21 cellular contexts compared by ENCODE assay signal in the genomic region with DNA sequence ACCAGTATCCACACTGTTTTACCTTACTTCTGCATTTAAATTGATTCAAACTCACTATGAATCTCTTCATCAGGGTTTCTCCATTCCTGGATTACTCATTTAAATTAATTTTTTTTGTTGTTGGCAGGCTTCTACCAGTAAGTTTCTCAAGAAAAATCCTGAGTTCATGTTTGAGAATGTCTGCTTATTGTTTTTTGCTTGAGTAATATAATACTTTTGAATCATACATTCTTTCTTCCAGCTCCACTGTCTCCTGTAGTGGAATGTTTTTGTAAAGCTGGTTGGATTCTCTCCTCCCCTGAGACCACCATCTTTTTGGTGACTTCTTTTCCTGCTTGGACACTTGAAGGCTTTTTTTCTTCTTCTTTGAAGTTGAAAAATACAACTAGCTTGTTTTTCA.
"Had no signal": no experiment of that assay in that cellular context is flagged by ENCODE, and none has a peak within 500 bp of the region (broad histone marks: within the 10 kb centered on the region; RNA-seq: fewer than 3 reads in every experiment).

No MANE protein-coding gene starts in this region.

- H3K36me3 Mint-ChIP-seq: natural killer cell treated with Interleukin-12 subunit alpha and Interleukin-12 subunit beta and Interleukin-15 and Interleukin-18, amount 100 ng/mL, for 72 hours had no signal

- H3K9me3 ChIP-seq: ascending aorta, thyroid gland had no signal

- H3K27me3 Mint-ChIP-seq: activated B cell treated with CpG ODN at 0.5 μM for 24 hours; activated CD8-positive, alpha-beta T cell treated with anti-CD3 and anti-CD28 coated beads for 36 hours; dendritic cell treated with granulocyte-macrophage colony-stimulating factor and Interleukin-4, amounts not matched to agents 40 ng/mL and 50 ng/mL, for 4 days; stimulated activated naive B cell treated with anti-CD40 and anti-IgM and Interleukin-4, amounts not matched to agents 10 μg/mL and 1 μg/mL and 100 μg/mL, for 72 hours had no signal

- H3K4me1 ChIP-seq: ascending aorta had no signal

- ATAC-seq: activated CD8-positive, alpha-beta T cell treated with anti-CD3 and anti-CD28 coated beads for 36 hours; activated T-cell treated with anti-CD3 and anti-CD28 coated beads, Interleukin-2, amount 50 U/mL, for 72 hours; natural killer cell treated with Interleukin-12 subunit alpha and Interleukin-12 subunit beta and Interleukin-15 and Interleukin-18, amount 100 ng/mL, for 72 hours; stimulated activated naive B cell treated with anti-CD40 and anti-IgM and Interleukin-4, amounts not matched to agents 10 μg/mL and 1 μg/mL and 100 μg/mL, for 72 hours had no signal

- H3K9me3 Mint-ChIP-seq: activated B cell treated with CpG ODN at 0.5 μM for 24 hours; activated CD8-positive, alpha-beta T cell treated with anti-CD3 and anti-CD28 coated beads for 36 hours; activated naive CD8-positive, alpha-beta T cell treated with anti-CD3 and anti-CD28 coated beads for 36 hours; activated T-cell treated with anti-CD3 and anti-CD28 coated beads, Interleukin-2, amount 50 U/mL, for 72 hours; dendritic cell treated with granulocyte-macrophage colony-stimulating factor and Interleukin-4, amounts not matched to agents 40 ng/mL and 50 ng/mL, for 4 days; natural killer cell treated with Interleukin-12 subunit alpha and Interleukin-12 subunit beta and Interleukin-15 and Interleukin-18, amount 100 ng/mL, for 72 hours; stimulated activated naive B cell treated with anti-CD40 and anti-IgM and Interleukin-4, amounts not matched to agents 10 μg/mL and 1 μg/mL and 100 μg/mL, for 72 hours; T-helper 2 cell treated with Interferon-gamma antibody and Interleukin-4, amounts not matched to agents 5 μg/mL and 100 μg/mL, for 36 hours had no signal

- H3K4me3 Mint-ChIP-seq: activated B cell treated with CpG ODN at 0.5 μM for 24 hours; activated CD8-positive, alpha-beta T cell treated with anti-CD3 and anti-CD28 coated beads for 36 hours; activated naive CD8-positive, alpha-beta T cell treated with anti-CD3 and anti-CD28 coated beads for 36 hours; activated T-cell treated with anti-CD3 and anti-CD28 coated beads, Interleukin-2, amount 50 U/mL, for 72 hours; dendritic cell treated with granulocyte-macrophage colony-stimulating factor and Interleukin-4, amounts not matched to agents 40 ng/mL and 50 ng/mL, for 4 days; natural killer cell treated with Interleukin-12 subunit alpha and Interleukin-12 subunit beta and Interleukin-15 and Interleukin-18, amount 100 ng/mL, for 72 hours; stimulated activated naive B cell treated with anti-CD40 and anti-IgM and Interleukin-4, amounts not matched to agents 10 μg/mL and 1 μg/mL and 100 μg/mL, for 72 hours; T-helper 2 cell treated with Interferon-gamma antibody and Interleukin-4, amounts not matched to agents 5 μg/mL and 100 μg/mL, for 36 hours had no signal

- H3K36me3 ChIP-seq: ascending aorta, thyroid gland had no signal

- H3K27ac Mint-ChIP-seq: activated B cell treated with CpG ODN at 0.5 μM for 24 hours; activated CD8-positive, alpha-beta T cell treated with anti-CD3 and anti-CD28 coated beads for 36 hours; activated naive CD8-positive, alpha-beta T cell treated with anti-CD3 and anti-CD28 coated beads for 36 hours; activated T-cell treated with anti-CD3 and anti-CD28 coated beads, Interleukin-2, amount 50 U/mL, for 72 hours; dendritic cell treated with granulocyte-macrophage colony-stimulating factor and Interleukin-4, amounts not matched to agents 40 ng/mL and 50 ng/mL, for 4 days; natural killer cell treated with Interleukin-12 subunit alpha and Interleukin-12 subunit beta and Interleukin-15 and Interleukin-18, amount 100 ng/mL, for 72 hours; stimulated activated naive B cell treated with anti-CD40 and anti-IgM and Interleukin-4, amounts not matched to agents 10 μg/mL and 1 μg/mL and 100 μg/mL, for 72 hours; T-helper 2 cell treated with Interferon-gamma antibody and Interleukin-4, amounts not matched to agents 5 μg/mL and 100 μg/mL, for 36 hours had no signal

- H3K27ac ChIP-seq: ascending aorta, thyroid gland had no signal

- H3K27me3 ChIP-seq: ascending aorta, thyroid gland had no signal

- FAIRE-seq: urothelium cell line had no signal

- H3K4me3 ChIP-seq: ascending aorta, thyroid gland had no signal

- DNase-seq: activated B cell treated with CpG ODN at 0.5 μM for 24 hours; activated CD4-positive, alpha-beta T cell treated with anti-CD3 and anti-CD28 coated beads for 48 hours; activated CD8-positive, alpha-beta memory T cell treated with anti-CD3 and anti-CD28 coated beads, Interleukin-2, amount 50 U/mL, for 4 hours; activated CD8-positive, alpha-beta T cell treated with anti-CD3 and anti-CD28 coated beads for 36 hours; activated gamma-delta T cell; activated naive CD8-positive, alpha-beta T cell treated with anti-CD3 and anti-CD28 coated beads for 36 hours; activated T-cell treated with anti-CD3 and anti-CD28 coated beads, Interleukin-2, amount 50 U/mL, for 72 hours; central memory CD4-positive, alpha-beta T cell; effector memory CD4-positive, alpha-beta T cell; hippocampal formation; kidney glomerular epithelial cell; mesendoderm; posterior cingulate gyrus; retina; stimulated activated naive B cell treated with anti-CD40 and anti-IgM and Interleukin-4, amounts not matched to agents 10 μg/mL and 1 μg/mL and 100 μg/mL, for 72 hours; thyroid gland had no signal
